ENCODE assay signal across 8 cellular contexts in the genomic region with DNA sequence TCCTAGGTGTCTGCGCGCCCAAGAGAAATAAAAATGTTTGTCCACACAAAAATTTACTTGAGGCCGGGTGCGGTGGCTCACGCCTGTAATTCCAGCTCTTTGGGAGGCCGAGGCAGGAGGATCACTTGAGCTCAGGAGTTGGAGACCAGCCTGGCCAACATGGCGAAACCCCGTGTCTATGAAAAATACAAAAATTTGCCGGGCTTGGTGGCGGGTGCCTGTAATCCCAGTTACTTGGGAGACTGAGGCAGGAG. TPM values are rescaled to one million over a fixed set of nuclear protein-coding genes. Genes with fewer than 3 reads are reported as not detected.
"Had no signal": no experiment of that assay in that cellular context is flagged by ENCODE, and none has a peak within 500 bp of the region (broad histone marks: within the 10 kb centered on the region; RNA-seq: fewer than 3 reads in every experiment).

No MANE protein-coding gene starts in this region.

RNA-seq across cellular contexts. Expression of gene LITAFD, which starts 12.2 kb away (rescaled TPM):
- total RNA-seq: cardiac muscle cell, fibroblast of lung, frontal cortex, heart left ventricle, left lobe of liver, right atrium auricular region, subcutaneous adipose tissue, upper lobe of left lung had no signal
- polyA plus RNA-seq: fibroblast of lung, heart left ventricle had no signal
